ENCODE assay signal across 1 cellular context in the genomic region with DNA sequence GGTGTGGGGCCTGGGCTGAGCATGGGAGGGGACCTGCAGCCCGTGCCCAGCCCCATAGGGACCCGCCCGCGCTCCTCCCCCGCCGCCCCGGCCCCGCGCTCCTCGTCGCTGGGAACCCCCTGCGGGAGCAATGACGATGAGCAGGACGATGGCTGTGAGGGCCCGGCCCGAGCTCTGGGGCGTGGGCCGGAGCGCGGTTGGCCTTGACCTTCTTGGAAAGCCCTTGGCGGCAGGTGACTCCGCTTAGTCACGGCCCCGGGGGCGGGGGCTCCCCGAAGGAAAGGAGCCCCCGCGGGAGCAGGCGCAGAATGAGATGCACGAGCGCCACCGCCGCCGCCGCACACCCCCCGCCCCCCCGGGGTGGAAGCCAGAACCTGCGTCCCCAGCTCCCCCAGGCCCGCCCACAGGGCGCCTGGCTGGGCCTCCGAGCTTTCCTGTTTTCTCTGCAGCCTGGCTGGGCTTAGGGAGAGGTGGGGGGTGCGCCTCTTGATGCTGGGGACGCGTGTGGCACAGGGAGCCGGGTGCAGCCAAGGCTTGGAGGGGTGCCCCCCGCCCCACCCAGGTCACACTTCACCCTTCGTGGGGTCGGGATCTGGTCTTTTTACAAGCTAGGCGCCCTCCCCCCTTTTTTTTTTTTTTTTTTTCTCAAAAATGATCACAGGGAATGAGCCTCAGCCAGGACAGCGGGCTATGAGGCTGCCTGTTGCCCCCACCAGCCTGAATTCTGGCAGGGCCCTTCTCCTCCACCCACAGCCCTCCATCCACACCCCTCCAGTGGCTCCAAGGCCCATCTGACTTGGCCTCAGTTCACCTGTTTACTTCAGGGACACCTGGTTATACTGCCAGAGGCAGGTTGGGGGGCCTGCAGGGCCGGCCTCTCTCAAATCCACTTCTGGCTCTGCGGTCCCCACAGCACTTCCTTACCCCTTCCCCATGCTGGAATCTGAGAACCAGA.
TF ChIP-seq lines count a peak whose summit lies in the region.

No MANE protein-coding gene starts in this region.

TF ChIP-seq in HepG2, 621 proteins besides CTCF, POLR2A, EP300 and RAD21 (continued from another document and continues in another):
- TF ChIP-seq, protein P1, sequence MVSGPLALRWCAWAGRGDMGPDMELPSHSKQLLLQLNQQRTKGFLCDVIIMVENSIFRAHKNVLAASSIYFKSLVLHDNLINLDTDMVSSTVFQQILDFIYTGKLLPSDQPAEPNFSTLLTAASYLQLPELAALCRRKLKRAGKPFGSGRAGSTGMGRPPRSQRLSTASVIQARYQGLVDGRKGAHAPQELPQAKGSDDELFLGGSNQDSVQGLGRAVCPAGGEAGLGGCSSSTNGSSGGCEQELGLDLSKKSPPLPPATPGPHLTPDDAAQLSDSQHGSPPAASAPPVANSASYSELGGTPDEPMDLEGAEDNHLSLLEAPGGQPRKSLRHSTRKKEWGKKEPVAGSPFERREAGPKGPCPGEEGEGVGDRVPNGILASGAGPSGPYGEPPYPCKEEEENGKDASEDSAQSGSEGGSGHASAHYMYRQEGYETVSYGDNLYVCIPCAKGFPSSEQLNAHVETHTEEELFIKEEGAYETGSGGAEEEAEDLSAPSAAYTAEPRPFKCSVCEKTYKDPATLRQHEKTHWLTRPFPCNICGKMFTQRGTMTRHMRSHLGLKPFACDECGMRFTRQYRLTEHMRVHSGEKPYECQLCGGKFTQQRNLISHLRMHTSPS (CRISPR knock-in tag; IDR thresholded peaks at IDR 0.05; ENCODE audit: low read depth): peak; percentile 55; the same call in 1 of the 2 replicates
- peak; percentile 60; the same call in 1 of the 2 replicates for TF ChIP-seq ELF1 (CRISPR knock-in tag; IDR thresholded peaks at IDR 0.05)
- TF ChIP-seq ZNF746 (CRISPR knock-in tag; IDR thresholded peaks at IDR 0.05): peak; percentile 87
- peak; percentile 28 for TF ChIP-seq HNRNPLL (IDR thresholded peaks at IDR 0.05; ENCODE audit: low read depth, low read length, poor library complexity, severe bottlenecking)
- TF ChIP-seq JDP2 (CRISPR knock-in tag; IDR thresholded peaks at IDR 0.05; ENCODE audit: borderline replicate concordance): no peak
- TF ChIP-seq ZSCAN29 (CRISPR knock-in tag; conservative IDR thresholded peaks at IDR 0.05): 0 out of 2 replicates have a peak, but pooled peaks have one; percentile 29
- TF ChIP-seq ZNF256 (CRISPR knock-in tag; conservative IDR thresholded peaks at IDR 0.05): no peak
- TF ChIP-seq ZBTB1 (CRISPR knock-in tag; IDR thresholded peaks at IDR 0.05; ENCODE audit: borderline replicate concordance): no peak
- TF ChIP-seq, protein P2, sequence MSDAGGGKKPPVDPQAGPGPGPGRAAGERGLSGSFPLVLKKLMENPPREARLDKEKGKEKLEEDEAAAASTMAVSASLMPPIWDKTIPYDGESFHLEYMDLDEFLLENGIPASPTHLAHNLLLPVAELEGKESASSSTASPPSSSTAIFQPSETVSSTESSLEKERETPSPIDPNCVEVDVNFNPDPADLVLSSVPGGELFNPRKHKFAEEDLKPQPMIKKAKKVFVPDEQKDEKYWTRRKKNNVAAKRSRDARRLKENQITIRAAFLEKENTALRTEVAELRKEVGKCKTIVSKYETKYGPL (CRISPR knock-in tag; IDR thresholded peaks at IDR 0.05): no peak
- TF ChIP-seq ZNF713 (CRISPR knock-in tag; IDR thresholded peaks at IDR 0.05): no peak
- TF ChIP-seq RNF2 (conservative IDR thresholded peaks at IDR 0.05; ENCODE audit: low read depth): 0 out of 2 replicates have a peak, but pooled peaks have one; percentile 39
- no peak for TF ChIP-seq SIN3B (IDR thresholded peaks at IDR 0.05; ENCODE audit: low read length)
- no peak for TF ChIP-seq NFATC3 (CRISPR knock-in tag; IDR thresholded peaks at IDR 0.05)
- no peak for TF ChIP-seq MED13 (CRISPR knock-in tag; IDR thresholded peaks at IDR 0.05)
- TF ChIP-seq FOXJ3 (CRISPR knock-in tag; IDR thresholded peaks at IDR 0.05; ENCODE audit: borderline replicate concordance): no peak
- no peak for TF ChIP-seq FIP1L1 (IDR thresholded peaks at IDR 0.05; ENCODE audit: borderline replicate concordance, insufficient read depth, low read depth, low read length)
- TF ChIP-seq TBX2 (CRISPR knock-in tag; IDR thresholded peaks at IDR 0.05; ENCODE audit: borderline replicate concordance): peak; percentile 85; the same call in 1 of the 2 replicates
- TF ChIP-seq, protein P3, sequence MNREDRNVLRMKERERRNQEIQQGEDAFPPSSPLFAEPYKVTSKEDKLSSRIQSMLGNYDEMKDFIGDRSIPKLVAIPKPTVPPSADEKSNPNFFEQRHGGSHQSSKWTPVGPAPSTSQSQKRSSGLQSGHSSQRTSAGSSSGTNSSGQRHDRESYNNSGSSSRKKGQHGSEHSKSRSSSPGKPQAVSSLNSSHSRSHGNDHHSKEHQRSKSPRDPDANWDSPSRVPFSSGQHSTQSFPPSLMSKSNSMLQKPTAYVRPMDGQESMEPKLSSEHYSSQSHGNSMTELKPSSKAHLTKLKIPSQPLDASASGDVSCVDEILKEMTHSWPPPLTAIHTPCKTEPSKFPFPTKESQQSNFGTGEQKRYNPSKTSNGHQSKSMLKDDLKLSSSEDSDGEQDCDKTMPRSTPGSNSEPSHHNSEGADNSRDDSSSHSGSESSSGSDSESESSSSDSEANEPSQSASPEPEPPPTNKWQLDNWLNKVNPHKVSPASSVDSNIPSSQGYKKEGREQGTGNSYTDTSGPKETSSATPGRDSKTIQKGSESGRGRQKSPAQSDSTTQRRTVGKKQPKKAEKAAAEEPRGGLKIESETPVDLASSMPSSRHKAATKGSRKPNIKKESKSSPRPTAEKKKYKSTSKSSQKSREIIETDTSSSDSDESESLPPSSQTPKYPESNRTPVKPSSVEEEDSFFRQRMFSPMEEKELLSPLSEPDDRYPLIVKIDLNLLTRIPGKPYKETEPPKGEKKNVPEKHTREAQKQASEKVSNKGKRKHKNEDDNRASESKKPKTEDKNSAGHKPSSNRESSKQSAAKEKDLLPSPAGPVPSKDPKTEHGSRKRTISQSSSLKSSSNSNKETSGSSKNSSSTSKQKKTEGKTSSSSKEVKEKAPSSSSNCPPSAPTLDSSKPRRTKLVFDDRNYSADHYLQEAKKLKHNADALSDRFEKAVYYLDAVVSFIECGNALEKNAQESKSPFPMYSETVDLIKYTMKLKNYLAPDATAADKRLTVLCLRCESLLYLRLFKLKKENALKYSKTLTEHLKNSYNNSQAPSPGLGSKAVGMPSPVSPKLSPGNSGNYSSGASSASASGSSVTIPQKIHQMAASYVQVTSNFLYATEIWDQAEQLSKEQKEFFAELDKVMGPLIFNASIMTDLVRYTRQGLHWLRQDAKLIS (CRISPR knock-in tag; IDR thresholded peaks at IDR 0.05): no peak
- TF ChIP-seq, protein P4, sequence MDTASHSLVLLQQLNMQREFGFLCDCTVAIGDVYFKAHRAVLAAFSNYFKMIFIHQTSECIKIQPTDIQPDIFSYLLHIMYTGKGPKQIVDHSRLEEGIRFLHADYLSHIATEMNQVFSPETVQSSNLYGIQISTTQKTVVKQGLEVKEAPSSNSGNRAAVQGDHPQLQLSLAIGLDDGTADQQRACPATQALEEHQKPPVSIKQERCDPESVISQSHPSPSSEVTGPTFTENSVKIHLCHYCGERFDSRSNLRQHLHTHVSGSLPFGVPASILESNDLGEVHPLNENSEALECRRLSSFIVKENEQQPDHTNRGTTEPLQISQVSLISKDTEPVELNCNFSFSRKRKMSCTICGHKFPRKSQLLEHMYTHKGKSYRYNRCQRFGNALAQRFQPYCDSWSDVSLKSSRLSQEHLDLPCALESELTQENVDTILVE (CRISPR knock-in tag; IDR thresholded peaks at IDR 0.05): peak; percentile 95
- TF ChIP-seq MIER3 (CRISPR knock-in tag; IDR thresholded peaks at IDR 0.05; ENCODE audit: borderline replicate concordance): peak; percentile 68
- TF ChIP-seq ZBTB7A (CRISPR knock-in tag; IDR thresholded peaks at IDR 0.05): peak; percentile 53; the same call in 1 of the 2 replicates
- no peak for TF ChIP-seq ZNF460 (CRISPR knock-in tag; IDR thresholded peaks at IDR 0.05; ENCODE audit: borderline replicate concordance)
- no peak for TF ChIP-seq PHB2 (IDR thresholded peaks at IDR 0.05; ENCODE audit: partially characterized antibody)
- TF ChIP-seq, protein P5, sequence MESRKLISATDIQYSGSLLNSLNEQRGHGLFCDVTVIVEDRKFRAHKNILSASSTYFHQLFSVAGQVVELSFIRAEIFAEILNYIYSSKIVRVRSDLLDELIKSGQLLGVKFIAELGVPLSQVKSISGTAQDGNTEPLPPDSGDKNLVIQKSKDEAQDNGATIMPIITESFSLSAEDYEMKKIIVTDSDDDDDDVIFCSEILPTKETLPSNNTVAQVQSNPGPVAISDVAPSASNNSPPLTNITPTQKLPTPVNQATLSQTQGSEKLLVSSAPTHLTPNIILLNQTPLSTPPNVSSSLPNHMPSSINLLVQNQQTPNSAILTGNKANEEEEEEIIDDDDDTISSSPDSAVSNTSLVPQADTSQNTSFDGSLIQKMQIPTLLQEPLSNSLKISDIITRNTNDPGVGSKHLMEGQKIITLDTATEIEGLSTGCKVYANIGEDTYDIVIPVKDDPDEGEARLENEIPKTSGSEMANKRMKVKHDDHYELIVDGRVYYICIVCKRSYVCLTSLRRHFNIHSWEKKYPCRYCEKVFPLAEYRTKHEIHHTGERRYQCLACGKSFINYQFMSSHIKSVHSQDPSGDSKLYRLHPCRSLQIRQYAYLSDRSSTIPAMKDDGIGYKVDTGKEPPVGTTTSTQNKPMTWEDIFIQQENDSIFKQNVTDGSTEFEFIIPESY (CRISPR knock-in tag; IDR thresholded peaks at IDR 0.05): 0 out of 2 replicates have a peak, but pooled peaks have one; percentile 19
- no peak for TF ChIP-seq TOE1 (CRISPR knock-in tag; IDR thresholded peaks at IDR 0.05)
- TF ChIP-seq ZNF3 (CRISPR knock-in tag; IDR thresholded peaks at IDR 0.05): no peak
- no peak for TF ChIP-seq DNMT1 (CRISPR knock-in tag; IDR thresholded peaks at IDR 0.05)
- TF ChIP-seq, protein P6, sequence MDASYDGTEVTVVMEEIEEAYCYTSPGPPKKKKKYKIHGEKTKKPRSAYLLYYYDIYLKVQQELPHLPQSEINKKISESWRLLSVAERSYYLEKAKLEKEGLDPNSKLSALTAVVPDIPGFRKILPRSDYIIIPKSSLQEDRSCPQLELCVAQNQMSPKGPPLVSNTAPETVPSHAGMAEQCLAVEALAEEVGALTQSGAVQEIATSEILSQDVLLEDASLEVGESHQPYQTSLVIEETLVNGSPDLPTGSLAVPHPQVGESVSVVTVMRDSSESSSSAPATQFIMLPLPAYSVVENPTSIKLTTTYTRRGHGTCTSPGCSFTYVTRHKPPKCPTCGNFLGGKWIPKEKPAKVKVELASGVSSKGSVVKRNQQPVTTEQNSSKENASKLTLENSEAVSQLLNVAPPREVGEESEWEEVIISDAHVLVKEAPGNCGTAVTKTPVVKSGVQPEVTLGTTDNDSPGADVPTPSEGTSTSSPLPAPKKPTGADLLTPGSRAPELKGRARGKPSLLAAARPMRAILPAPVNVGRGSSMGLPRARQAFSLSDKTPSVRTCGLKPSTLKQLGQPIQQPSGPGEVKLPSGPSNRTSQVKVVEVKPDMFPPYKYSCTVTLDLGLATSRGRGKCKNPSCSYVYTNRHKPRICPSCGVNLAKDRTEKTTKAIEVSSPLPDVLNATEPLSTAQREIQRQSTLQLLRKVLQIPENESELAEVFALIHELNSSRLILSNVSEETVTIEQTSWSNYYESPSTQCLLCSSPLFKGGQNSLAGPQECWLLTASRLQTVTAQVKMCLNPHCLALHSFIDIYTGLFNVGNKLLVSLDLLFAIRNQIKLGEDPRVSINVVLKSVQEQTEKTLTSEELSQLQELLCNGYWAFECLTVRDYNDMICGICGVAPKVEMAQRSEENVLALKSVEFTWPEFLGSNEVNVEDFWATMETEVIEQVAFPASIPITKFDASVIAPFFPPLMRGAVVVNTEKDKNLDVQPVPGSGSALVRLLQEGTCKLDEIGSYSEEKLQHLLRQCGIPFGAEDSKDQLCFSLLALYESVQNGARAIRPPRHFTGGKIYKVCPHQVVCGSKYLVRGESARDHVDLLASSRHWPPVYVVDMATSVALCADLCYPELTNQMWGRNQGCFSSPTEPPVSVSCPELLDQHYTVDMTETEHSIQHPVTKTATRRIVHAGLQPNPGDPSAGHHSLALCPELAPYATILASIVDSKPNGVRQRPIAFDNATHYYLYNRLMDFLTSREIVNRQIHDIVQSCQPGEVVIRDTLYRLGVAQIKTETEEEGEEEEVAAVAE (CRISPR knock-in tag; IDR thresholded peaks at IDR 0.05; ENCODE audit: borderline replicate concordance): no peak
- TF ChIP-seq SKI (IDR thresholded peaks at IDR 0.05; ENCODE audit: partially characterized antibody): peak; percentile 87
- no peak for TF ChIP-seq IRX3 (CRISPR knock-in tag; IDR thresholded peaks at IDR 0.05; ENCODE audit: borderline replicate concordance, low read depth)
- no peak for TF ChIP-seq ARNT (IDR thresholded peaks at IDR 0.05)
- TF ChIP-seq ZNF354B (CRISPR knock-in tag; IDR thresholded peaks at IDR 0.05): no peak
- TF ChIP-seq MAFK (conservative IDR thresholded peaks at IDR 0.05 in 1 of 2, IDR thresholded peaks at IDR 0.05 in 1 of 2; ENCODE audit: low read length in 2 of 2): no peak
- TF ChIP-seq RAD51 (IDR thresholded peaks at IDR 0.05; ENCODE audit: borderline replicate concordance): no peak
- TF ChIP-seq ZNF720 (CRISPR knock-in tag; IDR thresholded peaks at IDR 0.05): no peak
- no peak for TF ChIP-seq ZNF562 (CRISPR knock-in tag; IDR thresholded peaks at IDR 0.05; ENCODE audit: borderline replicate concordance)
- no peak for TF ChIP-seq ZNF432 (CRISPR knock-in tag; IDR thresholded peaks at IDR 0.05; ENCODE audit: borderline replicate concordance)
- no peak for TF ChIP-seq ZFP41 (CRISPR knock-in tag; IDR thresholded peaks at IDR 0.05; ENCODE audit: borderline replicate concordance)
- TF ChIP-seq EEA1 (CRISPR knock-in tag; IDR thresholded peaks at IDR 0.05; ENCODE audit: borderline replicate concordance): no peak
- no peak for TF ChIP-seq ZNF644 (CRISPR knock-in tag; IDR thresholded peaks at IDR 0.05; ENCODE audit: low read depth)
- no peak for TF ChIP-seq CHD2 (IDR thresholded peaks at IDR 0.05; ENCODE audit: low read depth, low read length)
- TF ChIP-seq, protein P7, sequence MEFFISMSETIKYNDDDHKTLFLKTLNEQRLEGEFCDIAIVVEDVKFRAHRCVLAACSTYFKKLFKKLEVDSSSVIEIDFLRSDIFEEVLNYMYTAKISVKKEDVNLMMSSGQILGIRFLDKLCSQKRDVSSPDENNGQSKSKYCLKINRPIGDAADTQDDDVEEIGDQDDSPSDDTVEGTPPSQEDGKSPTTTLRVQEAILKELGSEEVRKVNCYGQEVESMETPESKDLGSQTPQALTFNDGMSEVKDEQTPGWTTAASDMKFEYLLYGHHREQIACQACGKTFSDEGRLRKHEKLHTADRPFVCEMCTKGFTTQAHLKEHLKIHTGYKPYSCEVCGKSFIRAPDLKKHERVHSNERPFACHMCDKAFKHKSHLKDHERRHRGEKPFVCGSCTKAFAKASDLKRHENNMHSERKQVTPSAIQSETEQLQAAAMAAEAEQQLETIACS (CRISPR knock-in tag; IDR thresholded peaks at IDR 0.05): no peak
- TF ChIP-seq, protein P8, sequence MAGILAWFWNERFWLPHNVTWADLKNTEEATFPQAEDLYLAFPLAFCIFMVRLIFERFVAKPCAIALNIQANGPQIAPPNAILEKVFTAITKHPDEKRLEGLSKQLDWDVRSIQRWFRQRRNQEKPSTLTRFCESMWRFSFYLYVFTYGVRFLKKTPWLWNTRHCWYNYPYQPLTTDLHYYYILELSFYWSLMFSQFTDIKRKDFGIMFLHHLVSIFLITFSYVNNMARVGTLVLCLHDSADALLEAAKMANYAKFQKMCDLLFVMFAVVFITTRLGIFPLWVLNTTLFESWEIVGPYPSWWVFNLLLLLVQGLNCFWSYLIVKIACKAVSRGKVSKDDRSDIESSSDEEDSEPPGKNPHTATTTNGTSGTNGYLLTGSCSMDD (CRISPR knock-in tag; IDR thresholded peaks at IDR 0.05): no peak
- no peak for TF ChIP-seq CHCHD3 (CRISPR knock-in tag; IDR thresholded peaks at IDR 0.05)
- TF ChIP-seq ZNF550 (CRISPR knock-in tag; IDR thresholded peaks at IDR 0.05; ENCODE audit: borderline replicate concordance): no peak
- TF ChIP-seq ZNF232 (CRISPR knock-in tag; IDR thresholded peaks at IDR 0.05; ENCODE audit: borderline replicate concordance): no peak
